ENCODE assay signal across 10 cellular contexts in genomic region chr20:61253640-61254511, GRCh38. TPM values are rescaled to one million over a fixed set of nuclear protein-coding genes. Genes with fewer than 3 reads are reported as not detected.
DNase-seq lines count a peak whose midpoint lies in the region; ATAC-seq and TF ChIP-seq lines count a peak whose summit lies in the region.
"Had no signal": no experiment of that assay in that cellular context is flagged by ENCODE, and none has a peak within 500 bp of the region (broad histone marks: within the 10 kb centered on the region; RNA-seq: fewer than 3 reads in every experiment).

No MANE protein-coding gene starts in this region.

- H3K36me3 ChIP-seq in upper lobe of left lung (no peaks in the 10 kb centered on the region), MM.1S (replicated peaks; ENCODE audit: insufficient read depth, low read length) (no peaks in the 10 kb centered on the region)

- H3K9me3 Mint-ChIP-seq in activated T-cell treated with anti-CD3 and anti-CD28 coated beads, Interleukin-2, amount 50 U/mL, for 72 hours = no peaks in the 10 kb centered on the region
- no peaks in the 10 kb centered on the region for H3K9me3 Mint-ChIP-seq in activated T-cell treated with anti-CD3 and anti-CD28 coated beads, Interleukin-2, amount 50 U/mL, for 4 hours
- peaks cover 0 to 9% (median 0%) of the 10 kb centered on the region in 5 experiments for H3K9me3 Mint-ChIP-seq in brain
- H3K9me3 Mint-ChIP-seq: activated CD4-positive, alpha-beta T cell treated with anti-CD3 and anti-CD28 coated beads, Interleukin-2, amount 10 ng/mL, durations not matched to agents 24 days and 14 days had no signal

- TF ChIP-seq CTCF in brain (conservative IDR thresholded peaks at IDR 0.05) (peak in 1 of 2 experiments; percentile 5), upper lobe of left lung (IDR thresholded peaks at IDR 0.05) (no peak), MM.1S (IDR thresholded peaks at IDR 0.05; ENCODE audit: low read length) (no peak)

- H3K27ac Mint-ChIP-seq in activated T-cell treated with anti-CD3 and anti-CD28 coated beads, Interleukin-2, amount 50 U/mL, for 72 hours = no peak overlapping the region
- peak overlapping the region; percentile 77 to 94 (median 92) for H3K27ac Mint-ChIP-seq in brain
- H3K27ac Mint-ChIP-seq: activated CD4-positive, alpha-beta T cell treated with anti-CD3 and anti-CD28 coated beads, Interleukin-2, amount 10 ng/mL, durations not matched to agents 24 days and 14 days had no signal

- no peak overlapping the region for H3K9ac ChIP-seq in MM.1S (ENCODE audit: low read length)

- H3K4me1 ChIP-seq in upper lobe of left lung (peaks cover 0 to 25% (median 9%) of the 10 kb centered on the region in 4 donors), MM.1S (ENCODE audit: low read length) (no peaks in the 10 kb centered on the region)
- H3K4me1 ChIP-seq: Caco-2 had no signal

- TF ChIP-seq POLR2A in upper lobe of left lung (IDR thresholded peaks at IDR 0.05) = no peak

- H3K9me3 ChIP-seq in upper lobe of left lung = no peaks in the 10 kb centered on the region
- no peaks in the 10 kb centered on the region for H3K9me3 ChIP-seq in MM.1S (replicated peaks; ENCODE audit: insufficient read depth, low read length)

- peaks cover 49% of the 10 kb centered on the region for H3K27me3 Mint-ChIP-seq in activated T-cell treated with anti-CD3 and anti-CD28 coated beads, Interleukin-2, amount 50 U/mL, for 72 hours (ENCODE audit: low read depth)
- peaks cover 54% of the 10 kb centered on the region for H3K27me3 Mint-ChIP-seq in activated T-cell treated with anti-CD3 and anti-CD28 coated beads, Interleukin-2, amount 50 U/mL, for 4 hours (ENCODE audit: low read depth)
- H3K27me3 Mint-ChIP-seq in brain = peaks cover 7% of the 10 kb centered on the region

- H3K4me1 Mint-ChIP-seq in activated T-cell treated with anti-CD3 and anti-CD28 coated beads, Interleukin-2, amount 50 U/mL, for 72 hours (ENCODE audit: low read depth) = no peaks in the 10 kb centered on the region
- peaks cover 3% of the 10 kb centered on the region for H3K4me1 Mint-ChIP-seq in activated T-cell treated with anti-CD3 and anti-CD28 coated beads, Interleukin-2, amount 50 U/mL, for 4 hours (ENCODE audit: low read depth)
- H3K4me1 Mint-ChIP-seq in brain = peaks cover 59% of the 10 kb centered on the region
- H3K4me1 Mint-ChIP-seq: activated CD4-positive, alpha-beta T cell treated with anti-CD3 and anti-CD28 coated beads, Interleukin-2, amount 10 ng/mL, durations not matched to agents 24 days and 14 days had no signal

- no peaks in the 10 kb centered on the region for H4K20me1 ChIP-seq in MM.1S (ENCODE audit: insufficient read depth, low read length)

- no peaks in the 10 kb centered on the region for H3F3A ChIP-seq in MM.1S (ENCODE audit: insufficient read depth, low read length)

- peak overlapping the region in 3 of 4 donors; percentile 30 to 45 (median 30) for H3K4me3 ChIP-seq in upper lobe of left lung
- H3K4me3 ChIP-seq in MM.1S (ENCODE audit: low read length) = no peak overlapping the region

- H3K9me2 ChIP-seq in MM.1S (replicated peaks; ENCODE audit: insufficient read depth, low read length) = no peaks in the 10 kb centered on the region

- H3K4me3 Mint-ChIP-seq in activated T-cell treated with anti-CD3 and anti-CD28 coated beads, Interleukin-2, amount 50 U/mL, for 72 hours = peak overlapping the region; percentile 31 to 51
- no peak overlapping the region for H3K4me3 Mint-ChIP-seq in activated T-cell treated with anti-CD3 and anti-CD28 coated beads, Interleukin-2, amount 50 U/mL, for 4 hours
- peak overlapping the region; percentile 85 to 92 (median 88) for H3K4me3 Mint-ChIP-seq in brain
- H3K4me3 Mint-ChIP-seq: activated CD4-positive, alpha-beta T cell treated with anti-CD3 and anti-CD28 coated beads, Interleukin-2, amount 10 ng/mL, durations not matched to agents 24 days and 14 days had no signal

- no peaks in the 10 kb centered on the region for H3K36me3 Mint-ChIP-seq in activated T-cell treated with anti-CD3 and anti-CD28 coated beads, Interleukin-2, amount 50 U/mL, for 72 hours (ENCODE audit: insufficient read depth in 2 of 2)
- H3K36me3 Mint-ChIP-seq in activated T-cell treated with anti-CD3 and anti-CD28 coated beads, Interleukin-2, amount 50 U/mL, for 4 hours (ENCODE audit: insufficient read depth) = no peaks in the 10 kb centered on the region
- peaks cover 25% of the 10 kb centered on the region for H3K36me3 Mint-ChIP-seq in brain

- H3K27ac ChIP-seq in upper lobe of left lung (no peak overlapping the region), MM.1S (ENCODE audit: low read length) (no peak overlapping the region)

- peaks cover 0 to 32% (median 16%) of the 10 kb centered on the region in 4 donors for H3K27me3 ChIP-seq in upper lobe of left lung
- peaks cover 55% of the 10 kb centered on the region for H3K27me3 ChIP-seq in MM.1S (replicated peaks; ENCODE audit: insufficient read depth, low read length)

- no peak for TF ChIP-seq EP300 in upper lobe of left lung (IDR thresholded peaks at IDR 0.05)

- no peak for DNase-seq in activated T-cell treated with anti-CD3 and anti-CD28 coated beads, Interleukin-2, amount 50 U/mL, for 72 hours
- no peak for DNase-seq in activated T-cell treated with anti-CD3 and anti-CD28 coated beads, Interleukin-2, amount 50 U/mL, for 4 hours
- peak; percentile 43 for DNase-seq in iPS-NIHi11 (ENCODE audit: low spot score)
- DNase-seq in upper lobe of left lung = peak in 1 of 2 donors; percentile 78
- no peak for DNase-seq in MM.1S
- DNase-seq in germinal center (ENCODE audit: low spot score) = no peak
- DNase-seq: activated CD4-positive, alpha-beta T cell treated with anti-CD3 and anti-CD28 coated beads, Interleukin-2, amount 10 ng/mL, durations not matched to agents 24 days and 14 days; Caco-2 had no signal

- 12 to 23% methylated on average over 20 to 57 of the region's 62 CpGs for WGBS in upper lobe of left lung, 2 donors

- H3K4me2 ChIP-seq in MM.1S (ENCODE audit: low read depth, low read length) = no peak overlapping the region

- no peak overlapping the region for H2AFZ ChIP-seq in MM.1S (ENCODE audit: low read length)

- no peaks in the 10 kb centered on the region for H3K79me2 ChIP-seq in MM.1S (ENCODE audit: low read length)

- ATAC-seq in activated T-cell treated with anti-CD3 and anti-CD28 coated beads, Interleukin-2, amount 50 U/mL, for 72 hours (replicated peaks in 1 of 2) = no peak
- ATAC-seq in activated T-cell treated with anti-CD3 and anti-CD28 coated beads, Interleukin-2, amount 50 U/mL, for 4 hours = no peak
- ATAC-seq in upper lobe of left lung (ENCODE audit: low FRiP score in 2 of 2) = peak in 1 of 2 donors; percentile 36
- no peak for ATAC-seq in GM21423 (IDR thresholded peaks at IDR 0.05; ENCODE audit: unreplicated experiment)

RNA-seq across cellular contexts. Expression of gene CDH4, which starts 1.8 kb away (rescaled TPM):
- total RNA-seq in activated T-cell treated with anti-CD3 and anti-CD28 coated beads, Interleukin-2, amount 50 U/mL, for 72 hours = under 1 TPM; 0.17 to 0.35 TPM
- total RNA-seq in activated T-cell treated with anti-CD3 and anti-CD28 coated beads, Interleukin-2, amount 50 U/mL, for 4 hours = under 1 TPM in 1 of 3 donors, not detected in 2; 0.10 TPM
- 5.2 TPM for polyA plus RNA-seq in brain (ENCODE audit: insufficient read depth, low read depth, low replicate concordance)
- total RNA-seq in upper lobe of left lung = 1 to 10 TPM in 1 of 6 donors, under 1 TPM in 4, not detected in 1; 0.20 to 1.0 (median 0.40) TPM
- total RNA-seq: activated CD4-positive, alpha-beta T cell treated with anti-CD3 and anti-CD28 coated beads, Interleukin-2, amount 10 ng/mL, durations not matched to agents 24 days and 14 days; Caco-2 had no signal
